8 cellular contexts compared by ENCODE assay signal in the genomic region with DNA sequence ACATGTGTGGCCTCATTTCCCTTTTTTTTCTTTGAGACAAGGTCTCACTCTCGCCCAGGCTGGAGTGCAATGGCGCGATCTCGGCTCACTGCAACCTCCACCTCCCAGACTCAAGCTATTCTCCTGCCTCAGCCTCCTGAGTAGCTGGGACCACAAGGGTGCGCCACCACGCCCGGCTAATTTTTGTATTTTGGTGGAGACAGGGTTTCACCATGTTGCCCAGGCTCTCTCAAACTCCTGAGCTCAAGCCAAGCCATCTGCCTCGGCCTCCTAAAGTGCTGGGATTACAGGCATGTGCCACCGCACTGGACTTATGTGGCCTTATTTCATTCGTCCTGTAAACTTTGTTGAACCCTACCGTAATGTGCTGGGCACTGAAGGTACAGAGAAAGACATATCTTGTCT. TPM values are rescaled to one million over a fixed set of nuclear protein-coding genes. Genes with fewer than 3 reads are reported as not detected.
DNase-seq lines count a peak whose midpoint lies in the region; ATAC-seq, FAIRE-seq and TF ChIP-seq lines count a peak whose summit lies in the region.

No MANE protein-coding gene starts in this region.

- H3K27me3 ChIP-seq in GM23248 (replicated peaks; ENCODE audit: insufficient read depth) (no peaks in the 10 kb centered on the region), brain microvascular endothelial cell (replicated peaks) (no peaks in the 10 kb centered on the region), HepG2 (ENCODE audit: control insufficient read depth in 1 of 2, insufficient read depth in 2 of 2, low read length in 2 of 2) (no peaks in the 10 kb centered on the region)

- H2AFZ ChIP-seq in GM23248: peak overlapping the region; percentile 89
- no peak overlapping the region for H2AFZ ChIP-seq in HepG2 (ENCODE audit: low read length)

- in situ Hi-C loops in GM23248 (cut with MboI): no loop called here
- in situ Hi-C loops in brain microvascular endothelial cell (cut with HindIII; ENCODE audit: low pct_ligation_motif_present, low sequenced_read_pairs): no loop called here
- in situ Hi-C loops in HepG2 (cut with HindIII; ENCODE audit: extremely low pct_ligation_motif_present, low pct_unique_long_range_greater_than_20kb): no loop called here

- H3K4me2 ChIP-seq in GM23248 (ENCODE audit: unreplicated experiment) (peak overlapping the region; percentile 89), HepG2 (ENCODE audit: low read depth, low read length) (peak overlapping the region; percentile 83)

- peak; percentile 21 for TF ChIP-seq CTCF in AG09319 (IDR thresholded peaks at IDR 0.05; ENCODE audit: low read depth, low read length)
- peak; percentile 54 for TF ChIP-seq CTCF in brain microvascular endothelial cell (IDR thresholded peaks at IDR 0.05; ENCODE audit: low read depth, low read length, missing control alignments)
- TF ChIP-seq CTCF in HepG2 (CRISPR knock-in tag; IDR thresholded peaks at IDR 0.05): peak; percentile 63

- DNase-seq in AG09319 (ENCODE audit: extremely low read depth, low read depth) (no peak), GM23248 (peak; percentile 42), SK-N-DZ (ENCODE audit: low spot score) (peak; percentile 59), brain microvascular endothelial cell (peak; percentile 17), HepG2 (ENCODE audit: low spot score) (peak; percentile 29)
- peak; percentile 30 for DNase-seq in stimulated activated CD8-positive, alpha-beta memory T cell treated with anti-CD3 and anti-CD28 coated beads, Interleukin-7, amount 100 ng/mL, for 24 hours (ENCODE audit: low read depth)

- H4K20me1 ChIP-seq in GM23248 (ENCODE audit: insufficient read depth) (no peaks in the 10 kb centered on the region), HepG2 (ENCODE audit: insufficient read depth, low read length) (no peaks in the 10 kb centered on the region)

- 29 to 34% methylated on average over 11 of the region's 11 CpGs for WGBS in GM23248 (ENCODE audit: low coverage in 1 of 2, low lambda C conversion rate in 2 of 2, missing lambda C conversion rate in 2 of 2), 2 experiments
- WGBS in HepG2 (ENCODE audit: low lambda C conversion rate): 19% methylated on average over 11 of the region's 11 CpGs

- TF ChIP-seq RAD21 in HepG2 (CRISPR knock-in tag; IDR thresholded peaks at IDR 0.05): no peak

- TF ChIP-seq EP300 in HepG2 (IDR thresholded peaks at IDR 0.05; ENCODE audit: low read depth in 2 of 2, low read length in 2 of 2) (no peak), HepG2 (CRISPR knock-in tag; IDR thresholded peaks at IDR 0.05; ENCODE audit: borderline replicate concordance) (no peak)

- FAIRE-seq in HepG2 (lab: Jason Lieb, UNC): no peak

- no peak for TF ChIP-seq POLR2A in HepG2 (IDR thresholded peaks at IDR 0.05; ENCODE audit: insufficient read depth in 1 of 2, low read depth in 2 of 2, low read length in 2 of 2)

- peak overlapping the region; percentile 95 for H3K9ac ChIP-seq in GM23248
- H3K9ac ChIP-seq in HepG2 (ENCODE audit: insufficient read depth, low read depth, low read length): peak overlapping the region; percentile 84

- CTCF ChIA-PET in HepG2 (lab: Yijun Ruan, JAX; ENCODE audit: low intra/inter-chr PET ratio, low total read pairs): no interaction called here

- no TSS peak for BruUV-seq in HepG2 (replicated peaks; lab: Mats Ljungman, UMichigan)

- H3K36me3 ChIP-seq in GM23248 (ENCODE audit: low read depth): no peaks in the 10 kb centered on the region
- H3K36me3 ChIP-seq in brain microvascular endothelial cell (replicated peaks): no peaks in the 10 kb centered on the region
- no peaks in the 10 kb centered on the region for H3K36me3 ChIP-seq in HepG2 (replicated peaks in 1 of 2; ENCODE audit: control insufficient read depth in 1 of 2, insufficient read depth in 2 of 2, low read length in 2 of 2)

- H3K27ac ChIP-seq in GM23248: peak overlapping the region; percentile 99
- peak overlapping the region; percentile 98 for H3K27ac ChIP-seq in brain microvascular endothelial cell
- H3K27ac ChIP-seq in HepG2 (ENCODE audit: extremely low read length, insufficient read depth, low read length): peak overlapping the region; percentile 91

- H3K79me2 ChIP-seq in GM23248 (ENCODE audit: insufficient read depth) (peaks cover 46% of the 10 kb centered on the region), HepG2 (ENCODE audit: insufficient read depth, low read length) (peaks cover 33% of the 10 kb centered on the region)

- H3K9me2 ChIP-seq in GM23248 (ENCODE audit: insufficient read depth): 0 out of 2 replicates have a peak, but pooled peaks cover 6% of the 10 kb centered on the region

- H3K4me1 ChIP-seq in GM23248 (ENCODE audit: insufficient read depth) (peaks cover 19% of the 10 kb centered on the region), HepG2 (ENCODE audit: insufficient read depth, low read length) (peaks cover 30% of the 10 kb centered on the region)

- intact Hi-C loops in HepG2 (cut with micrococcal nuclease; ENCODE audit: unreplicated experiment): loop anchor here (10.0 kb wide), 1 partner anchor 176 kb away; no protein-coding TSS in a partner anchor

- peaks cover 17% of the 10 kb centered on the region for H3F3A ChIP-seq in GM23248 (ENCODE audit: insufficient read depth)

- peak overlapping the region; percentile 90 for H3K4me3 ChIP-seq in GM23248
- peak overlapping the region; percentile 76 for H3K4me3 ChIP-seq in brain microvascular endothelial cell (ENCODE audit: low read depth, low read length)
- peak overlapping the region; percentile 75 to 85 (median 75); a peak in 5 of 6 replicates for H3K4me3 ChIP-seq in HepG2 (replicated peaks in 1 of 3; ENCODE audit: insufficient read depth in 1 of 3, low read depth in 2 of 3, low read length in 3 of 3)

- H3K9me3 ChIP-seq in GM23248 (ENCODE audit: low read depth): no peaks in the 10 kb centered on the region
- no peaks in the 10 kb centered on the region for H3K9me3 ChIP-seq in HepG2 (ENCODE audit: low read length)

- ATAC-seq in HepG2 (peak; percentile 54), HG03521 (IDR thresholded peaks at IDR 0.05; ENCODE audit: unreplicated experiment) (no peak), HG03442 (IDR thresholded peaks at IDR 0.05; ENCODE audit: unreplicated experiment) (no peak)

- POLR2A ChIA-PET in HepG2 (lab: Yijun Ruan, JAX): interaction anchor here (0.9 to 2.1 kb wide), 6 partner anchors 9 to 187 kb away, joined by 3 to 7 read pairs (median 4); no protein-coding TSS in a partner anchor

TF ChIP-seq in HepG2, 621 proteins besides CTCF, POLR2A, EP300 and RAD21 (continues in another document):
- peak; percentile 40; the same call in 1 of the 2 replicates for TF ChIP-seq SAFB2 (CRISPR knock-in tag; IDR thresholded peaks at IDR 0.05; ENCODE audit: borderline replicate concordance, low read depth)
- peak; percentile 30; the same call in 1 of the 2 replicates for TF ChIP-seq RFXAP (CRISPR knock-in tag; IDR thresholded peaks at IDR 0.05; ENCODE audit: borderline replicate concordance)
- TF ChIP-seq, protein P1, sequence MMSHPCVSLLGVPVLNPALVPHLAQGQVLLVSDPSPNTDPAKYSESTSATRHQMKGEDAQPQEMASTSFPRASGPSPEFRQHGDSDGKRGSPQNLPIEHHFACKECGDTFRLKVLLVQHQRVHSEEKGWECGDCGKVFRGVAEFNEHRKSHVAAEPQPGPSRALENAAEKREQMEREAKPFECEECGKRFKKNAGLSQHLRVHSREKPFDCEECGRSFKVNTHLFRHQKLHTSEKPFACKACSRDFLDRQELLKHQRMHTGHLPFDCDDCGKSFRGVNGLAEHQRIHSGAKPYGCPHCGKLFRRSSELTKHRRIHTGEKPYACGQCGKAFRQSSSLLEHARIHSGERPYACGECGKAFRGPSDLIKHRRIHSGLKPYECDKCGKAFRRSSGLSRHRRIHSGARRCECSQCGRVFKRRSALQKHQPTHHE (CRISPR knock-in tag; IDR thresholded peaks at IDR 0.05; ENCODE audit: borderline replicate concordance): no peak
- TF ChIP-seq ZMYM3 (CRISPR knock-in tag; IDR thresholded peaks at IDR 0.05): peak; percentile 72; the same call in 1 of the 2 replicates
- 0 out of 2 replicates have a peak, but pooled peaks have one; percentile 6 for TF ChIP-seq KMT2A (CRISPR knock-in tag; IDR thresholded peaks at IDR 0.05)
- no peak for TF ChIP-seq ZFP41 (CRISPR knock-in tag; IDR thresholded peaks at IDR 0.05; ENCODE audit: borderline replicate concordance)
- no peak for TF ChIP-seq ZNF546 (CRISPR knock-in tag; conservative IDR thresholded peaks at IDR 0.05)

RNA-seq across cellular contexts. Expression of a gene that starts 0.6 kb away (rescaled TPM):
- total RNA-seq in GM23248 (2014; rRNA removed; shearing (Covaris generic)): 13.0 and 13.8 TPM in 2 replicates
- polyA plus RNA-seq in GM23248 (2016; fragmentation: Nextera tagmentation; extraction: Ambion mirVana) (7.9 and 9.6 TPM in 2 replicates), HepG2 (2011; rRNA removed) (12.4 and 12.9 TPM in 2 replicates)
- 5.4 and 8.2 TPM in 2 replicates for polyA plus RNA-seq in SK-N-DZ (2014; cell fraction: cytosol; rRNA removed)
- polyA plus RNA-seq in SK-N-DZ (2014; cell fraction: nucleus; rRNA removed): 4.0 and 6.7 TPM in 2 replicates
- 18.8 and 27.5 TPM in 2 replicates for total RNA-seq in HepG2 (2016; rRNA removed; fragmentation: Illumina TruSeq; extraction: Trizol)
- 4.1 and 6.4 TPM in 2 replicates for total RNA-seq in HepG2 (2016; cell fraction: cytosol; rRNA removed; fragmentation: Illumina TruSeq; extraction: Trizol; ENCODE audit: low read depth)
- total RNA-seq in HepG2 (2016; cell fraction: insoluble cytoplasmic fraction; rRNA removed; fragmentation: Illumina TruSeq; extraction: Trizol): 17.4 and 27.5 TPM in 2 replicates
- 12.9 and 13.8 TPM in 2 replicates for total RNA-seq in HepG2 (2016; cell fraction: membrane; rRNA removed; fragmentation: Illumina TruSeq; extraction: Trizol)
- 18.3 and 19.9 TPM in 2 replicates for total RNA-seq in HepG2 (2016; cell fraction: nucleus; rRNA removed; fragmentation: Illumina TruSeq; extraction: Trizol)
- 8.6 and 8.9 TPM in 2 replicates for polyA plus RNA-seq in HepG2 (2011; cell fraction: cytosol; rRNA removed)
- 6.0 and 7.8 TPM in 2 replicates for polyA plus RNA-seq in HepG2 (2011; cell fraction: nucleus; rRNA removed)
- polyA plus RNA-seq in HepG2 (2012): 15.9 and 18.9 TPM in 2 replicates
- polyA plus RNA-seq in HepG2 (2016; cell fraction: cytosol; fragmentation: Illumina TruSeq; extraction: Trizol; ENCODE audit: low read depth): 3.1 and 3.2 TPM in 2 replicates
- polyA plus RNA-seq in HepG2 (2016; cell fraction: insoluble cytoplasmic fraction; fragmentation: Illumina TruSeq; extraction: Trizol; ENCODE audit: low read depth): 22.1 and 23.5 TPM in 2 replicates
- polyA plus RNA-seq in HepG2 (2016; cell fraction: membrane; fragmentation: Illumina TruSeq; extraction: Trizol; ENCODE audit: low read depth): 7.5 and 8.8 TPM in 2 replicates
- 6.0 and 8.0 TPM in 2 replicates for polyA plus RNA-seq in HepG2 (2016; cell fraction: nucleus; fragmentation: Illumina TruSeq; extraction: Trizol; ENCODE audit: insufficient read depth, low read depth)
- polyA minus RNA-seq in HepG2 (2011; rRNA and poly(A)+ RNA removed; ENCODE audit: low replicate concordance): 26.0 and 75.1 TPM in 2 replicates
- 8.4 and 13.2 TPM in 2 replicates for polyA minus RNA-seq in HepG2 (2011; cell fraction: cytosol; rRNA and poly(A)+ RNA removed)
- 32.1 and 32.4 TPM in 2 replicates for polyA minus RNA-seq in HepG2 (2011; cell fraction: nucleus; rRNA and poly(A)+ RNA removed)
